Comparison of ENCODE assay signal across 12 cellular contexts in the genomic region with DNA sequence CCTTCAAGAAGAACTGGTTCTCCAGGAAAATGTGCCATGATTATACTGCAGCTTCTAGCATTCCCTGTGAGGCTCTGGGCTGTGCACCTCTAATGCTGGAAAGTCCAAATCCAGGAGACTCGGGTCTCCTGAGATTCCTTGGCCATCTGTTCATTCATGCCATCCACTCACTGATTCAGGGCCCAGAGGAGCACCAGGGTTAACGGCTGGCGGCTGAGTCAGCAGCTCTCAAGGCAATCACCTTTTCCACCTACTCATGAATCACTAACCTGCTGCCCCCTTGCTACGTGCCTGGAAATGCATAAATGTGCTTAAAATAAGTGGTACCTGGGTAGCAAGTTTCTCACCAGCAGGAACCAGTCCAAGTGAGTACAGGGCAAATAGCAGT.
DNase-seq lines count a peak whose midpoint lies in the region; ATAC-seq, FAIRE-seq and TF ChIP-seq lines count a peak whose summit lies in the region.
"Had no signal": no experiment of that assay in that cellular context is flagged by ENCODE, and none has a peak within 500 bp of the region (broad histone marks: within the 10 kb centered on the region; RNA-seq: fewer than 3 reads in every experiment).

No MANE protein-coding gene starts in this region.

- H3K4me2 ChIP-seq in Loucy (ENCODE audit: low read depth, low read length, poor library complexity, severe bottlenecking) (no peak overlapping the region), astrocyte (ENCODE audit: low read length) (peak overlapping the region; percentile 76)
- H3K4me2 ChIP-seq: neural progenitor cell had no signal

- DNase-seq in Calu3 = peak; percentile 54
- DNase-seq in astrocyte (ENCODE audit: low read depth) = peak; percentile 58
- no peak for DNase-seq in left lobe of liver (ENCODE audit: low spot score)
- DNase-seq in C1 segment of cervical spinal cord (lab: John Stamatoyannopoulos, UW) = no peak
- no peak for DNase-seq in NCI-H2107 (lab: John Stamatoyannopoulos, UW)
- DNase-seq in foreskin melanocyte = no peak
- DNase-seq in heart right ventricle = no peak
- DNase-seq: GDM1, NCI-H1436 had no signal

- no peak overlapping the region for H3K9ac ChIP-seq in Loucy (ENCODE audit: low read depth, low read length, poor library complexity, severe bottlenecking)
- peak overlapping the region; percentile 57 for H3K9ac ChIP-seq in astrocyte (ENCODE audit: low read length)
- H3K9ac ChIP-seq: neural progenitor cell had no signal

- peak; percentile 20 for FAIRE-seq in astrocyte (lab: Jason Lieb, UNC)

- H3K9me3 ChIP-seq in Loucy (ENCODE audit: insufficient read depth, low read depth, low read length) (no peaks in the 10 kb centered on the region), astrocyte (ENCODE audit: insufficient read depth, low read depth, low read length) (no peaks in the 10 kb centered on the region), heart right ventricle (no peaks in the 10 kb centered on the region)

- TF ChIP-seq CTCF in Calu3 (IDR thresholded peaks at IDR 0.05; ENCODE audit: unreplicated experiment) (no peak), Loucy (conservative IDR thresholded peaks at IDR 0.05; ENCODE audit: low read length) (0 out of 2 replicates have a peak, but pooled peaks have one; percentile 18), astrocyte (IDR thresholded peaks at IDR 0.05; ENCODE audit: insufficient read depth, low read depth, low read length) (no peak), heart right ventricle (IDR thresholded peaks at IDR 0.05) (no peak)

- no peak overlapping the region for H3K27ac Mint-ChIP-seq in Calu3 (ENCODE audit: unreplicated experiment)
- H3K27ac Mint-ChIP-seq in astrocyte (ENCODE audit: unreplicated experiment) = peak overlapping the region; percentile 88
- H3K27ac Mint-ChIP-seq: activated naive CD4-positive, alpha-beta T cell treated with anti-CD3 and anti-CD28 coated beads, Interleukin-2, amount 50 U/mL, for 24 hours had no signal

- no peaks in the 10 kb centered on the region for H3K36me3 Mint-ChIP-seq in Calu3 (ENCODE audit: insufficient read depth, unreplicated experiment)
- no peaks in the 10 kb centered on the region for H3K36me3 Mint-ChIP-seq in astrocyte (ENCODE audit: low read depth, unreplicated experiment)
- H3K36me3 Mint-ChIP-seq: activated naive CD4-positive, alpha-beta T cell treated with anti-CD3 and anti-CD28 coated beads, Interleukin-2, amount 50 U/mL, for 24 hours; neural progenitor cell had no signal

- H3K27me3 ChIP-seq in Loucy (ENCODE audit: insufficient read depth, low read length, poor library complexity, severe bottlenecking) (no peaks in the 10 kb centered on the region), astrocyte (ENCODE audit: insufficient read depth, low read length) (no peaks in the 10 kb centered on the region), heart right ventricle (peaks cover 0 to 24% (median 5%) of the 10 kb centered on the region in 7 donors)
- H3K27me3 ChIP-seq: neural progenitor cell had no signal

- H2AFZ ChIP-seq in Loucy (ENCODE audit: low read length) (no peak overlapping the region), astrocyte (ENCODE audit: low read depth, low read length) (no peak overlapping the region)
- H2AFZ ChIP-seq: neural progenitor cell had no signal

- no peak overlapping the region for H3K4me3 Mint-ChIP-seq in Calu3 (ENCODE audit: low read depth, unreplicated experiment)
- no peak overlapping the region for H3K4me3 Mint-ChIP-seq in astrocyte (ENCODE audit: unreplicated experiment)
- H3K4me3 Mint-ChIP-seq: activated naive CD4-positive, alpha-beta T cell treated with anti-CD3 and anti-CD28 coated beads, Interleukin-2, amount 50 U/mL, for 24 hours; neural progenitor cell had no signal

- peak; percentile 71 for ATAC-seq in left lobe of liver
- ATAC-seq in heart right ventricle = no peak

- intact Hi-C loops in Calu3 (cut with micrococcal nuclease; ENCODE audit: unreplicated experiment) (loop anchor here (10.0 kb wide), 1 partner anchor 250 kb away; no protein-coding TSS in a partner anchor), heart right ventricle (cut with DNase I) (loop anchor here in 1 of 10 donors (5.0 kb wide), 1 partner anchor 1542 kb away; no protein-coding TSS in a partner anchor)

- H3K9me2 ChIP-seq in Loucy (replicated peaks; ENCODE audit: low read depth, low read length) = no peaks in the 10 kb centered on the region

- H3K9me3 Mint-ChIP-seq in Calu3 (ENCODE audit: low read depth, unreplicated experiment) (no peaks in the 10 kb centered on the region), astrocyte (ENCODE audit: unreplicated experiment) (no peaks in the 10 kb centered on the region)
- H3K9me3 Mint-ChIP-seq: activated naive CD4-positive, alpha-beta T cell treated with anti-CD3 and anti-CD28 coated beads, Interleukin-2, amount 50 U/mL, for 24 hours; neural progenitor cell had no signal

- H3K27me3 Mint-ChIP-seq in Calu3 (ENCODE audit: unreplicated experiment) = peaks cover 15% of the 10 kb centered on the region
- no peaks in the 10 kb centered on the region for H3K27me3 Mint-ChIP-seq in astrocyte (ENCODE audit: low read depth, unreplicated experiment)
- H3K27me3 Mint-ChIP-seq: activated naive CD4-positive, alpha-beta T cell treated with anti-CD3 and anti-CD28 coated beads, Interleukin-2, amount 50 U/mL, for 24 hours had no signal

- H3F3A ChIP-seq in Loucy (ENCODE audit: low read depth) = no peaks in the 10 kb centered on the region

- CTCF ChIA-PET in Calu3 (lab: Charles Lee) = interaction anchor here (0.7 to 2.3 kb wide), 5 partner anchors 9 to 339 kb away, joined by 3 to 8 read pairs (median 4); no protein-coding TSS in a partner anchor

- H3K36me3 ChIP-seq in Loucy (ENCODE audit: insufficient read depth, low read length) (no peaks in the 10 kb centered on the region), astrocyte (ENCODE audit: insufficient read depth, low read length) (no peaks in the 10 kb centered on the region), heart right ventricle (no peaks in the 10 kb centered on the region)
- H3K36me3 ChIP-seq: neural progenitor cell had no signal

- H4K20me1 ChIP-seq in Loucy (ENCODE audit: insufficient read depth, low read length, poor library complexity, severe bottlenecking) (no peaks in the 10 kb centered on the region), astrocyte (ENCODE audit: insufficient read depth, low read length) (no peaks in the 10 kb centered on the region)

- no TSS peak for BruUV-seq in Calu3 (replicated peaks; lab: Mats Ljungman, UMichigan)

- peak overlapping the region; percentile 90 for H3K27ac ChIP-seq in astrocyte (ENCODE audit: low read depth, low read length)
- H3K27ac ChIP-seq in heart right ventricle = no peak overlapping the region
- H3K27ac ChIP-seq: neural progenitor cell had no signal

- WGBS in heart right ventricle, 2 donors = 68 to 69% methylated on average over 4 of the region's 4 CpGs

- H3K79me2 ChIP-seq in Loucy (ENCODE audit: insufficient read depth, low read length) (no peaks in the 10 kb centered on the region), astrocyte (ENCODE audit: insufficient read depth, low read length) (peaks cover 7% of the 10 kb centered on the region)

- H3K4me1 ChIP-seq in Loucy (ENCODE audit: insufficient read depth, low read length, poor library complexity, severe bottlenecking) (no peaks in the 10 kb centered on the region), astrocyte (ENCODE audit: insufficient read depth, low read length) (peaks cover 61% of the 10 kb centered on the region), heart right ventricle (peaks cover 0 to 8% (median 0%) of the 10 kb centered on the region in 9 donors)
- H3K4me1 ChIP-seq: neural progenitor cell had no signal

- H3K4me3 ChIP-seq in Loucy (ENCODE audit: low read length, poor library complexity, severe bottlenecking) (no peak overlapping the region), astrocyte (ENCODE audit: insufficient read depth, low read depth, low read length) (peak overlapping the region; percentile 17), heart right ventricle (no peak overlapping the region)
- H3K4me3 ChIP-seq: neural progenitor cell had no signal

- H3K4me1 Mint-ChIP-seq in Calu3 (ENCODE audit: low read depth, unreplicated experiment) (peaks cover 22% of the 10 kb centered on the region), astrocyte (ENCODE audit: low read depth, unreplicated experiment) (peaks cover 67% of the 10 kb centered on the region)
- H3K4me1 Mint-ChIP-seq: activated naive CD4-positive, alpha-beta T cell treated with anti-CD3 and anti-CD28 coated beads, Interleukin-2, amount 50 U/mL, for 24 hours had no signal

Comparison
In these comparisons a context has a peak if more than half of its experiments do, and no peak if none do; other contexts are left out.
1. DNase-seq: peak in Calu3 (single experiment) and astrocyte (single experiment); none in left lobe of liver (single experiment), C1 segment of cervical spinal cord (0 of 14), NCI-H2107 (single experiment), foreskin melanocyte (single experiment) and heart right ventricle (0 of 2).